Comparison of ENCODE assay signal across 8 cellular contexts in genomic region chr20:13008761-13009681, GRCh38. TPM values are rescaled to one million over a fixed set of nuclear protein-coding genes. Genes with fewer than 3 reads are reported as not detected.
DNase-seq lines count a peak whose midpoint lies in the region; ATAC-seq and TF ChIP-seq lines count a peak whose summit lies in the region.

TSS of gene SPTLC3 (plus strand) at chr20:13008972. CDS start at chr20:13009268, 296 bp downstream.

- no peaks in the 10 kb centered on the region for H4K20me1 ChIP-seq in OCI-LY1 (ENCODE audit: insufficient read depth, low read length)

- peak; percentile 32 for ATAC-seq in HG02623 (IDR thresholded peaks at IDR 0.05; ENCODE audit: unreplicated experiment)
- ATAC-seq in naive B cell (ENCODE audit: low read depth in 2 of 2) = peak; percentile 8 to 18

- H3K36me3 Mint-ChIP-seq in naive B cell = no peaks in the 10 kb centered on the region

- peak within 1 kb of the TSS in 7 of 8 donors; percentile 28 to 55 (median 43) for H3K4me3 Mint-ChIP-seq in naive B cell

- H3K9me3 ChIP-seq in OCI-LY1 (ENCODE audit: low read length) = no peaks in the 10 kb centered on the region
- no peaks in the 10 kb centered on the region for H3K9me3 ChIP-seq in esophagus (ENCODE audit: control insufficient read depth in 2 of 2, insufficient read depth in 1 of 2, low read depth in 1 of 2, low read length in 1 of 2)

- no peaks in the 10 kb centered on the region for H3K79me2 ChIP-seq in OCI-LY1 (ENCODE audit: insufficient read depth, low read length)

- H3K9me3 Mint-ChIP-seq in naive B cell = no peaks in the 10 kb centered on the region

- H3K27ac Mint-ChIP-seq in naive B cell = peak within 1 kb of the TSS in 4 of 6 donors; percentile 39 to 89 (median 62)

- DNase-seq in NCI-H748 (lab: John Stamatoyannopoulos, UW; ENCODE audit: unreplicated experiment) = peak; percentile 59
- DNase-seq in NCI-H748 treated with DMSO at 0.1 percent for 48 hours (lab: John Stamatoyannopoulos, UW) = no peak
- no peak for DNase-seq in naive B cell
- DNase-seq in cortex of kidney (lab: John Stamatoyannopoulos, UW) = no peak
- no peak for DNase-seq in KBM-7

- H3K4me1 Mint-ChIP-seq in naive B cell = peaks cover 16 to 22% (median 22%) of the 10 kb centered on the region in 3 donors

- TF ChIP-seq CTCF in OCI-LY1 (IDR thresholded peaks at IDR 0.05; ENCODE audit: low read length) = no peak

- H3K27ac ChIP-seq in OCI-LY1 (ENCODE audit: low read depth, low read length, poor library complexity, severe bottlenecking) (no peak within 1 kb of the TSS), esophagus (ENCODE audit: low read depth in 2 of 2, low read length in 1 of 2) (peak within 1 kb of the TSS; percentile 81 to 86)

- in situ Hi-C loops in KBM-7 (cut with MboI; ENCODE audit: low pct_unique_long_range_greater_than_20kb, low sequenced_read_pairs) = no loop called here

- no peaks in the 10 kb centered on the region for H3K27me3 ChIP-seq in OCI-LY1 (ENCODE audit: insufficient read depth, low read length)
- H3K27me3 ChIP-seq in esophagus (ENCODE audit: control insufficient read depth in 1 of 2, insufficient read depth in 2 of 2, low read length in 2 of 2) = no peaks in the 10 kb centered on the region

- H2AFZ ChIP-seq in OCI-LY1 (ENCODE audit: low read length) = no peak within 1 kb of the TSS

- H3K4me1 ChIP-seq in OCI-LY1 (ENCODE audit: insufficient read depth, low read length, severe bottlenecking) = peaks cover 22% of the 10 kb centered on the region
- peaks cover 5 to 6% of the 10 kb centered on the region in 2 donors for H3K4me1 ChIP-seq in esophagus (ENCODE audit: control insufficient read depth in 2 of 2, insufficient read depth in 2 of 2, low read length in 1 of 2)

- H3K27me3 Mint-ChIP-seq in naive B cell = peaks cover 0 to 15% (median 4%) of the 10 kb centered on the region in 3 donors

- H3F3A ChIP-seq in OCI-LY1 (ENCODE audit: insufficient read depth, low read length) = no peaks in the 10 kb centered on the region

- WGBS in esophagus, 2 donors = 3 to 4% methylated on average over 9 of the region's 9 CpGs

- H3K9ac ChIP-seq in OCI-LY1 (ENCODE audit: low read length) = no peak within 1 kb of the TSS

- H3K9me2 ChIP-seq in OCI-LY1 (ENCODE audit: low read depth, low read length) = no peaks in the 10 kb centered on the region

- H3K36me3 ChIP-seq in OCI-LY1 (ENCODE audit: insufficient read depth, low read length) (no peaks in the 10 kb centered on the region), esophagus (ENCODE audit: control insufficient read depth in 2 of 2, insufficient read depth in 2 of 2, low read length in 1 of 2) (no peaks in the 10 kb centered on the region)

- peak within 1 kb of the TSS; percentile 23; the same call in 1 of the 2 replicates for H3K4me2 ChIP-seq in OCI-LY1 (ENCODE audit: low read length)

- H3K4me3 ChIP-seq in OCI-LY1 (ENCODE audit: low read depth, low read length, poor library complexity, severe bottlenecking) = no peak within 1 kb of the TSS
- peak within 1 kb of the TSS; percentile 45 to 54 for H3K4me3 ChIP-seq in esophagus (ENCODE audit: low read depth in 1 of 2, low read length in 2 of 2)

RNA-seq across cellular contexts. Expression of gene SPTLC3, which starts in this region (rescaled TPM):
- 1 to 10 TPM; 3.5 TPM for polyA plus RNA-seq in esophagus
- polyA plus RNA-seq in naive B cell (ENCODE audit: low read depth in 6 of 6) = not detected

Comparison
In these comparisons a context has a peak if more than half of its experiments do, and no peak if none do; other contexts are left out.
1. RNA of gene SPTLC3 (polyA plus RNA-seq): 3.5 TPM in esophagus; not detected in naive B cell; every median in the first group is over 4 times any median in the second.
2. Peak in ATAC-seq in naive B cell; RNA of the gene not detected or under 1 TPM.